In genomic region chr6:150560004-150560883, GRCh38 we compare ENCODE assay signal across 20 cellular contexts. TPM values are rescaled to one million over a fixed set of nuclear protein-coding genes. Genes with fewer than 3 reads are reported as not detected.
DNase-seq lines count a peak whose midpoint lies in the region; ATAC-seq, FAIRE-seq and TF ChIP-seq lines count a peak whose summit lies in the region.
"Had no signal": no experiment of that assay in that cellular context is flagged by ENCODE, and none has a peak within 500 bp of the region (broad histone marks: within the 10 kb centered on the region; RNA-seq: fewer than 3 reads in every experiment).

No MANE protein-coding gene starts in this region.

- no peak for ATAC-seq in activated T-cell treated with anti-CD3 and anti-CD28 coated beads, Interleukin-2, amount 50 U/mL, for 4 hours
- ATAC-seq in WTC11, result no peak
- ATAC-seq: CD8-positive, alpha-beta T cell; Panc1 had no signal

- intact Hi-C loops in OCI-LY7 (cut with micrococcal nuclease; ENCODE audit: unreplicated experiment), result loop anchor here (2.0 kb wide), 1 partner anchor 39 kb away; the partner anchor contains the start of gene PLEKHG1

- no peak overlapping the region for H3K27ac ChIP-seq in HEK293 (ENCODE audit: extremely low read depth, low read depth, low read length)
- no peak overlapping the region for H3K27ac ChIP-seq in keratinocyte (ENCODE audit: control insufficient read depth, insufficient read depth, low read length)
- H3K27ac ChIP-seq in OCI-LY7 (ENCODE audit: low read depth, low read length, poor library complexity, severe bottlenecking), result no peak overlapping the region
- H3K27ac ChIP-seq: BLaER1 treated with 17β-estradiol and CSF1 and Interleukin-3, amounts not matched to agents 10 nM and 100 nM; SK-N-MC had no signal

- no peaks in the 10 kb centered on the region for H3K4me1 ChIP-seq in HEK293 (ENCODE audit: control insufficient read depth, insufficient read depth, low read length)
- no peaks in the 10 kb centered on the region for H3K4me1 ChIP-seq in keratinocyte (ENCODE audit: control insufficient read depth, extremely low read depth, insufficient read depth, low read length)
- no peaks in the 10 kb centered on the region for H3K4me1 ChIP-seq in OCI-LY7 (ENCODE audit: insufficient read depth, low read length, poor library complexity, severe bottlenecking)

- no peak overlapping the region for H3K4me3 Mint-ChIP-seq in activated T-cell treated with anti-CD3 and anti-CD28 coated beads, Interleukin-2, amount 50 U/mL, for 4 hours
- H3K4me3 Mint-ChIP-seq in WTC11, result no peak overlapping the region
- H3K4me3 Mint-ChIP-seq: CD8-positive, alpha-beta T cell had no signal

- H3K79me2 ChIP-seq in keratinocyte (ENCODE audit: control insufficient read depth, insufficient read depth, low read length) (no peaks in the 10 kb centered on the region), OCI-LY7 (ENCODE audit: insufficient read depth, low read depth, low read length) (no peaks in the 10 kb centered on the region)

- no peaks in the 10 kb centered on the region for H3K36me3 ChIP-seq in HEK293 (ENCODE audit: control insufficient read depth in 2 of 2, insufficient read depth in 1 of 2, low read length in 2 of 2)
- H3K36me3 ChIP-seq in bronchial epithelial cell (ENCODE audit: control insufficient read depth, insufficient read depth, low read length), result no peaks in the 10 kb centered on the region
- H3K36me3 ChIP-seq in keratinocyte (ENCODE audit: control insufficient read depth in 2 of 2, extremely low read depth in 1 of 2, insufficient read depth in 2 of 2, low read length in 2 of 2), result no peaks in the 10 kb centered on the region
- no peaks in the 10 kb centered on the region for H3K36me3 ChIP-seq in OCI-LY7 (ENCODE audit: insufficient read depth, low read length)
- H3K36me3 ChIP-seq: BLaER1 treated with 17β-estradiol and CSF1 and Interleukin-3, amounts not matched to agents 10 nM and 100 nM; HAP-1 had no signal

- H3K36me3 Mint-ChIP-seq in activated T-cell treated with anti-CD3 and anti-CD28 coated beads, Interleukin-2, amount 50 U/mL, for 4 hours (ENCODE audit: insufficient read depth), result no peaks in the 10 kb centered on the region
- no peaks in the 10 kb centered on the region for H3K36me3 Mint-ChIP-seq in WTC11
- H3K36me3 Mint-ChIP-seq: CD8-positive, alpha-beta T cell had no signal

- no peak overlapping the region for H3K9ac ChIP-seq in keratinocyte (ENCODE audit: control insufficient read depth, extremely low read depth, insufficient read depth, low read length)
- H3K9ac ChIP-seq: BLaER1 treated with 17β-estradiol and CSF1 and Interleukin-3, amounts not matched to agents 10 nM and 100 nM had no signal

- no peak overlapping the region for H2AFZ ChIP-seq in keratinocyte (ENCODE audit: control insufficient read depth, low read length)
- H2AFZ ChIP-seq in OCI-LY7 (ENCODE audit: low read length), result no peak overlapping the region

- POLR2A ChIA-PET in HEK293 (lab: Yijun Ruan, JAX), result no interaction called here
- POLR2A ChIA-PET in WTC11 (lab: Charles Lee), result no interaction called here
- POLR2A ChIA-PET in OCI-LY7 (lab: Charles Lee), result no interaction called here

- dilution Hi-C loops in keratinocyte (cut with MboI; ENCODE audit: extremely low pct_ligation_motif_present, low sequenced_read_pairs), result no loop called here

- H3K27me3 ChIP-seq in bronchial epithelial cell (ENCODE audit: control insufficient read depth, insufficient read depth, low read length) (no peaks in the 10 kb centered on the region), keratinocyte (ENCODE audit: control insufficient read depth, extremely low read depth, insufficient read depth, low read length) (no peaks in the 10 kb centered on the region)
- H3K27me3 ChIP-seq: BLaER1 treated with 17β-estradiol and CSF1 and Interleukin-3, amounts not matched to agents 10 nM and 100 nM had no signal

- H3K9me3 Mint-ChIP-seq in activated T-cell treated with anti-CD3 and anti-CD28 coated beads, Interleukin-2, amount 50 U/mL, for 4 hours, result peaks cover 10% of the 10 kb centered on the region
- peaks cover 12% of the 10 kb centered on the region for H3K9me3 Mint-ChIP-seq in WTC11

- no peak overlapping the region for H3K27ac Mint-ChIP-seq in WTC11
- H3K27ac Mint-ChIP-seq: CD8-positive, alpha-beta T cell had no signal

- no peak overlapping the region for H3K4me3 ChIP-seq in HEK293 (ENCODE audit: low read depth, low read length)
- H3K4me3 ChIP-seq in bronchial epithelial cell (ENCODE audit: low read depth, low read length), result no peak overlapping the region
- H3K4me3 ChIP-seq in keratinocyte (ENCODE audit: control insufficient read depth in 2 of 3, extremely low read depth in 1 of 3, insufficient read depth in 2 of 3, low read depth in 1 of 3, low read length in 3 of 3), result no peak overlapping the region
- no peak overlapping the region for H3K4me3 ChIP-seq in OCI-LY7 (ENCODE audit: low read depth, low read length, poor library complexity, severe bottlenecking)
- H3K4me3 ChIP-seq: BLaER1 treated with 17β-estradiol and CSF1 and Interleukin-3, amounts not matched to agents 10 nM and 100 nM; HAP-1; SK-N-MC had no signal

- DNase-seq in OCI-M1 (lab: John Stamatoyannopoulos, UW) (peak; percentile 90), bronchial epithelial cell (ENCODE audit: low read depth) (peak; percentile 93), keratinocyte (ENCODE audit: low read depth, low spot score) (no peak), WTC11 (ENCODE audit: low spot score) (no peak), OCI-LY7 (ENCODE audit: low spot score) (no peak)
- DNase-seq in activated T-cell treated with anti-CD3 and anti-CD28 coated beads, Interleukin-2, amount 50 U/mL, for 4 hours, result no peak
- DNase-seq: CD8-positive, alpha-beta T cell; DMS79; KBM-7; NCI-H1417; NCI-H187; NCI-H2227 treated with DMSO at 0.1 percent for 48 hours; NCI-H524; NCI-H82; SHP77 had no signal

- no peaks in the 10 kb centered on the region for H3K9me3 ChIP-seq in HEK293 (ENCODE audit: control insufficient read depth, insufficient read depth, low read depth, low read length)
- no peaks in the 10 kb centered on the region for H3K9me3 ChIP-seq in keratinocyte (ENCODE audit: control insufficient read depth, low read depth, low read length)
- peaks cover 19% of the 10 kb centered on the region; the same call in 1 of the 2 replicates for H3K9me3 ChIP-seq in OCI-LY7 (ENCODE audit: low read length)
- H3K9me3 ChIP-seq: HAP-1 had no signal

- H4K20me1 ChIP-seq in keratinocyte (ENCODE audit: control insufficient read depth, extremely low read depth, insufficient read depth, low read length) (no peaks in the 10 kb centered on the region), OCI-LY7 (ENCODE audit: insufficient read depth, low read length) (no peaks in the 10 kb centered on the region)
- H4K20me1 ChIP-seq: BLaER1 treated with 17β-estradiol and CSF1 and Interleukin-3, amounts not matched to agents 10 nM and 100 nM had no signal

- H3K4me2 ChIP-seq in keratinocyte (ENCODE audit: control insufficient read depth, extremely low read depth, insufficient read depth, low read depth, low read length), result no peak overlapping the region
- H3K4me2 ChIP-seq in OCI-LY7 (ENCODE audit: low read length), result no peak overlapping the region
- H3K4me2 ChIP-seq: BLaER1 treated with 17β-estradiol and CSF1 and Interleukin-3, amounts not matched to agents 10 nM and 100 nM had no signal

- FAIRE-seq in bronchial epithelial cell (lab: Jason Lieb, UNC) (peak; percentile 58), keratinocyte (lab: Jason Lieb, UNC) (peak; percentile 48)

- BruUV-seq in OCI-LY7 (replicated peaks; lab: Mats Ljungman, UMichigan), result no TSS peak

- CTCF ChIA-PET in HEK293 (lab: Yijun Ruan, JAX) (no interaction called here), WTC11 (lab: Charles Lee) (no interaction called here), OCI-LY7 (lab: Charles Lee; ENCODE audit: unreplicated experiment) (no interaction called here)

- no peaks in the 10 kb centered on the region for H3K9me1 ChIP-seq in keratinocyte (ENCODE audit: control insufficient read depth, extremely low read depth, insufficient read depth, low read length)

- TF ChIP-seq CTCF in HEK293 (tag by site-specific recombination; IDR thresholded peaks at IDR 0.05) (no peak), bronchial epithelial cell (IDR thresholded peaks at IDR 0.05; ENCODE audit: insufficient read depth, low read length, severe bottlenecking) (no peak), keratinocyte (optimal IDR thresholded peaks at IDR 0.05 in 1 of 3, IDR thresholded peaks at IDR 0.05 in 1 of 3, conservative IDR thresholded peaks at IDR 0.05 in 1 of 3; ENCODE audit: extremely low read depth in 1 of 3, insufficient read depth in 2 of 3, low read length in 3 of 3) (no peak), WTC11 (IDR thresholded peaks at IDR 0.05) (no peak), OCI-LY7 (conservative IDR thresholded peaks at IDR 0.05; ENCODE audit: low read length) (no peak)

- no peaks in the 10 kb centered on the region for H3K4me1 Mint-ChIP-seq in activated T-cell treated with anti-CD3 and anti-CD28 coated beads, Interleukin-2, amount 50 U/mL, for 4 hours (ENCODE audit: low read depth)
- H3K4me1 Mint-ChIP-seq in WTC11, result no peaks in the 10 kb centered on the region

- no peaks in the 10 kb centered on the region for H3K9me2 ChIP-seq in OCI-LY7 (ENCODE audit: insufficient read depth, low read length)

- H3K27me3 Mint-ChIP-seq in activated T-cell treated with anti-CD3 and anti-CD28 coated beads, Interleukin-2, amount 50 U/mL, for 4 hours (ENCODE audit: low read depth), result peaks cover 18% of the 10 kb centered on the region
- H3K27me3 Mint-ChIP-seq in WTC11 (ENCODE audit: low read depth), result no peaks in the 10 kb centered on the region

TF ChIP-seq in HEK293, 187 proteins besides CTCF, POLR2A, EP300 and RAD21:
- TF ChIP-seq GLI4 (tag by site-specific recombination; IDR thresholded peaks at IDR 0.05) (no peak), ZNF266 (tag by site-specific recombination; IDR thresholded peaks at IDR 0.05; ENCODE audit: low read depth) (peak; percentile 99)
TF ChIP-seq in HEK293: peak in this region for 1.

TF ChIP-seq in WTC11, 78 proteins besides CTCF, POLR2A, EP300 and RAD21 (continues in another document):
- no peak for TF ChIP-seq JUN (CRISPR knock-in tag; IDR thresholded peaks at IDR 0.05)
- TF ChIP-seq NFYB (CRISPR knock-in tag; conservative IDR thresholded peaks at IDR 0.05; ENCODE audit: low read depth), result no peak

RNA-seq across cellular contexts. Expression of gene PLEKHG1, which starts 39.4 kb away (rescaled TPM):
- total RNA-seq in bronchial epithelial cell, result 10.5 and 26.2 TPM in 2 replicates
- 3.1 to 5.5 TPM (median 3.8 TPM) in 3 replicates for polyA plus RNA-seq in keratinocyte
- polyA plus RNA-seq in keratinocyte (2011; ENCODE audit: low read depth), result 4.6 TPM
- polyA plus RNA-seq in keratinocyte (2011; cell fraction: cytosol; rRNA removed), result 3.6 and 4.8 TPM in 2 replicates
- polyA plus RNA-seq in keratinocyte (2011; cell fraction: nucleus; rRNA removed), result 13.2 and 13.5 TPM in 2 replicates
- 4.1 and 8.8 TPM in 2 replicates for polyA plus RNA-seq in keratinocyte (2012; ENCODE audit: low replicate concordance)
- 9.0 to 15.1 TPM (median 14.4 TPM) in 3 replicates for polyA minus RNA-seq in keratinocyte
- polyA minus RNA-seq in keratinocyte (2011; cell fraction: cytosol; rRNA and poly(A)+ RNA removed), result 11.1 TPM
- 26.2 and 43.1 TPM in 2 replicates for polyA minus RNA-seq in keratinocyte (2011; cell fraction: nucleus; rRNA and poly(A)+ RNA removed)
- 1 to 10 TPM; 1.5 to 8.0 (median 3.3) TPM for total RNA-seq in activated T-cell treated with anti-CD3 and anti-CD28 coated beads, Interleukin-2, amount 50 U/mL, for 4 hours
- total RNA-seq in WTC11 (2021), result 2.6 to 3.5 TPM (median 2.7 TPM) in 3 replicates
- 13.1 and 19.6 TPM in 2 replicates for total RNA-seq in OCI-LY7 (2014; rRNA removed; shearing (Covaris generic))
- total RNA-seq in OCI-LY7 (2022), result 17.9 and 26.3 TPM in 2 replicates

Comparison
In these comparisons a context has a peak if more than half of its experiments do, and no peak if none do; other contexts are left out.
1. DNase-seq: peak in OCI-M1 (single experiment) and bronchial epithelial cell (single experiment); none in keratinocyte (single experiment), activated T-cell treated with anti-CD3 and anti-CD28 coated beads, Interleukin-2, amount 50 U/mL, for 4 hours (single experiment), WTC11 (single experiment) and OCI-LY7 (single experiment).